Comparison of ENCODE assay signal across 14 cellular contexts in the genomic region with DNA sequence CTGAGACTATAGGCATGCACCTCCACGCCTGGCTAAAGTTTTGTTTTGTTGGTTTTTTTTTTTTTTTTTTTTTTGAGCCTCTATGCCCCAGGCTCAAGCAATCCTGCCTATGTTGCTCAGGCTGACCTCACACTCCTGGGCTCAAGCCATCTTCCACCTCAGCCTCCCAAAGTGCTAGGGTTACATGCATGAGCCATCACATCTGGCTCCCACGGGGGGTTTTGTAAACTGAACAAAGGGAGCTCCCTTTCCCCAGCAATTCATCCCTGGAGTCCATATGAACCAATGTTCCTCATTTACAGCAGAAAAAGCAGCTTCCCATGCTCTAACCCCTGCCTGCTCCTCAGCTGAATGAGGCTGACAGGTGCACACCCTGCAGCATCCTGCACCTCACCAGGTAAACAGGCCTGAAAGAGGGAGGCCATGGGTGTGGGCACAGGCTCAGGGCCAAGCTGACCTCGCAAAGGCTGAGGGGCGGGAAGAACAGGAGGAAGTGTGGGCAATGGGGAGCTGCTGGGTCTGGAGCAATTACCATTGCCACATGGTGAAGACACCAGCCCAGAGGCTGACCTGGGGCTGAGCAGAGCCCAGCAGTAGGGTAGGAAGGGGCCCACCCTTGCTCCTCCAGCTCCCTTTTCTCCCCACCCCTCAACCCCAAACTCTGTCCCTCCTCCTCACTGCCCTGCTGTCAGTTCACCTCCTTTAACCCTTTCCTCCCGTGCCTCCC. TPM values are rescaled to one million over a fixed set of nuclear protein-coding genes. Genes with fewer than 3 reads are reported as not detected.
DNase-seq lines count a peak whose midpoint lies in the region; ATAC-seq and TF ChIP-seq lines count a peak whose summit lies in the region.
"Had no signal": no experiment of that assay in that cellular context is flagged by ENCODE, and none has a peak within 500 bp of the region (broad histone marks: within the 10 kb centered on the region; RNA-seq: fewer than 3 reads in every experiment).

No MANE protein-coding gene starts in this region.

- peak; percentile 21 for DNase-seq in AG09309 (ENCODE audit: low read depth)
- DNase-seq in HCEC 1CT: peak; percentile 60
- no peak for DNase-seq in RWPE2 (ENCODE audit: low spot score)
- peak; percentile 18 for DNase-seq in fibroblast of villous mesenchyme (ENCODE audit: low read depth)
- no peak for DNase-seq in stimulated activated naive CD4-positive, alpha-beta T cell (lab: John Stamatoyannopoulos, UW)
- DNase-seq in retina: no peak
- no peak for DNase-seq in medulla oblongata (ENCODE audit: extremely low spot score)
- DNase-seq in activated CD8-positive, alpha-beta memory T cell treated with anti-CD3 and anti-CD28 coated beads, Interleukin-2, amount 50 U/mL, for 4 hours: no peak
- DNase-seq: adrenal gland; C1 segment of cervical spinal cord; NCI-H524 treated with DMSO at 0.1 percent for 48 hours; stimulated activated CD8-positive, alpha-beta memory T cell treated with anti-CD3 and anti-CD28 coated beads, Interleukin-4, amount 100 ng/mL, for 48 hours; T-cell had no signal

- H3K9me3 ChIP-seq in RWPE2 (ENCODE audit: severe bottlenecking): no peaks in the 10 kb centered on the region
- H3K9me3 ChIP-seq: adrenal gland had no signal

- no peaks in the 10 kb centered on the region for H3K4me1 ChIP-seq in RWPE2 (ENCODE audit: insufficient read depth, poor library complexity, severe bottlenecking)
- H3K4me1 ChIP-seq: adrenal gland had no signal

- no peaks in the 10 kb centered on the region for H3K27me3 ChIP-seq in RWPE2 (ENCODE audit: insufficient read depth, poor library complexity, severe bottlenecking)
- H3K27me3 ChIP-seq: adrenal gland had no signal

- no peak overlapping the region for H3K27ac ChIP-seq in RWPE2 (ENCODE audit: poor library complexity, severe bottlenecking)
- H3K27ac ChIP-seq: adrenal gland had no signal

- TF ChIP-seq CTCF in AG09309 (IDR thresholded peaks at IDR 0.05; ENCODE audit: control insufficient read depth, insufficient read depth, low read depth, low read length, missing control alignments) (no peak), RWPE2 (IDR thresholded peaks at IDR 0.05; ENCODE audit: poor library complexity, severe bottlenecking) (no peak), fibroblast of villous mesenchyme (IDR thresholded peaks at IDR 0.05; ENCODE audit: insufficient read depth, low read depth, low read length) (no peak)

- no peaks in the 10 kb centered on the region for H3K36me3 ChIP-seq in RWPE2 (ENCODE audit: low read depth)
- H3K36me3 ChIP-seq: adrenal gland had no signal

- H3K4me3 ChIP-seq in AG09309 (ENCODE audit: control insufficient read depth, low read depth, low read length) (no peak overlapping the region), RWPE2 (ENCODE audit: severe bottlenecking) (no peak overlapping the region), fibroblast of villous mesenchyme (ENCODE audit: low read depth, low read length) (no peak overlapping the region)
- H3K4me3 ChIP-seq: adrenal gland, smooth muscle cell had no signal

- 0 out of 3 replicates have a peak, but pooled peaks have one; percentile 27 for ATAC-seq in RWPE2 (ENCODE audit: low read depth)
- ATAC-seq: T-cell had no signal

RNA-seq across cellular contexts. Expression of gene RBX1, which starts 58.2 kb away (rescaled TPM):
- total RNA-seq in fibroblast of villous mesenchyme: 54.4 and 59.6 TPM in 2 replicates

Comparison
In these comparisons a context has a peak if more than half of its experiments do, and no peak if none do; other contexts are left out.
1. DNase-seq: peak in AG09309 (single experiment), HCEC 1CT (single experiment) and fibroblast of villous mesenchyme (single experiment); none in RWPE2 (single experiment), stimulated activated naive CD4-positive, alpha-beta T cell (0 of 6), retina (single experiment), medulla oblongata (single experiment) and activated CD8-positive, alpha-beta memory T cell treated with anti-CD3 and anti-CD28 coated beads, Interleukin-2, amount 50 U/mL, for 4 hours (single experiment).